Comparison of ENCODE assay signal across 20 cellular contexts in the genomic region with DNA sequence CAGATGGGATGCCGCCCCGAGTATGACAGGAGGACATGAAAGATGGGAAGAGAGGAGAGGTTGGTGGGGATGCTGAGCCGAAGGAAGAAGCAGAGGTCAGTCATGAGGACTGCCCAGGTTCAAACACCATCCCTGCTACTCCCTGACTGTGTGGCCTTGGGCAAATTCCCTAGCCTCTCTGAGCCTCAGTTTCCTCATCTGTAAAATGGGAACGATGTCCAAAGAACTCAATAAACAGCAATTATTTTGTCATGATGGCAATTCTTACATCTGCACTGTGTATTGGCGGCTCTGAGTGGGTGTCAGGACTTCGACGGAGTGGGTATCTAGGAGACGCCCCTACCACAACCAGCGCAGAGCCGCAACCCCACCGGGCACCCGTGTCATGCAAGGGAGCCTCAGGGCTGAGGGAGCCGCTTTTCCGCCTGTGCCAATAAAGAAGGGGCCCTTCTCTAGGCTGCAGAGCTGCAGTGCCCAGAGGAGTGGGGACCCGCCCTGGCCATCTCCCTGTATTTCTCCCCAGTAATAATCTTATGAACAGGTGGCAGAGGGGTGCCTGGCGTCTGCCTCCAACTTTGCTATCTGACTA.
"Had no signal": no experiment of that assay in that cellular context is flagged by ENCODE, and none has a peak within 500 bp of the region (broad histone marks: within the 10 kb centered on the region; RNA-seq: fewer than 3 reads in every experiment).

No MANE protein-coding gene starts in this region.

- H3K27me3 ChIP-seq: SJSA1 had no signal

- H3K36me3 Mint-ChIP-seq: IgD-negative memory B cell had no signal

- H3K36me3 ChIP-seq: SJSA1 had no signal

- H3K4me1 ChIP-seq: SJSA1 had no signal

- H3K4me1 Mint-ChIP-seq: IgD-negative memory B cell had no signal

- H3K4me3 Mint-ChIP-seq: IgD-negative memory B cell had no signal

- H3K9me3 ChIP-seq: SJSA1 had no signal

- H3K27ac ChIP-seq: SJSA1, SK-N-MC had no signal

- DNase-seq: KBM-7, MV-4-11, NCI-H1048, NCI-H1105 treated with DMSO at 0.1 percent for 48 hours, NCI-H1436, NCI-H187 treated with DMSO at 0.1 percent for 48 hours, NCI-H2029 treated with DMSO at 0.1 percent for 48 hours, NCI-H226, NCI-H446, NCI-H510A, NCI-H524 treated with DMSO at 0.1 percent for 48 hours, NCI-H69, NCI-H774, Right ventricle myocardium superior, RPMI8226, SIG-M5 had no signal

- H3K4me3 ChIP-seq: SJSA1, SK-N-MC had no signal

- FAIRE-seq: RCC 7860 had no signal

- H3K27ac Mint-ChIP-seq: IgD-negative memory B cell had no signal
